21 cellular contexts compared by ENCODE assay signal in the genomic region with DNA sequence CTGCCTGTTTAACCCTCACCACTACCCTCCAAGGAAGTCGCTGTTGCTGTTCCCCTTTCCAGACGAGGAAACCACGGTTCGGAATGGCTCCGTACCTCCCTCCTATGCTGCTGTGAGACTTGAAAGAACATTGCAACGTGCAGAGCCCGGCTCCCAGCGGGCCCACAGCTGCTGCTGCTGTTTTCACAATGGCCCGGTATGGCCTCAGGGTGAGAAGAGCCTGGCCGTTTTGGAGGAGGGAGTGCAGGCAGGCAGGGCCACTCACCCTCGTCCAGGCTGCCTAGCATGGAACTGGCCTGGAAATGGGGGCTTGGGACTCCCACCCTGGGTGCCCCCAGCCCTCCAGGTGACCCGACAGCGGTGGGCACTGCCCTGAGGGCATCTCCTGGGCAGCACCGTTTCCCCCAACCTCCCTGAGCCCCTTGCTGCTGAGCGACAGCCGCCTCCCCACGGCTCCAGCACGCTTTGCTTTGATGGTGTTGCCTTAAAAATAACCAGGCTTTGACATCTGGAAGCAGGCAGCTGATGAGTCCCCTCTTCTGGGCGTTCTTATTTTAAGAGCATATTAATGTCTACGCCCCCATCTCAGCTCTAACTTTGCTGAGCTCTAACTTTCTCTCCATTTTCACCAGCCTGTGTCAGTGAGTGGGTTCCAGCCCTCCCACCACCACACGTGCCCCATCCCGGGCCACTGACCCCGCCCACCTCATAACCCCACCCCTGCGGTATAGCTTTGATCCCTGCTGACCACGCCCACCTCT.
DNase-seq lines count a peak whose midpoint lies in the region; ATAC-seq, FAIRE-seq and TF ChIP-seq lines count a peak whose summit lies in the region.
"Had no signal": no experiment of that assay in that cellular context is flagged by ENCODE, and none has a peak within 500 bp of the region (broad histone marks: within the 10 kb centered on the region; RNA-seq: fewer than 3 reads in every experiment).

No MANE protein-coding gene starts in this region.

- no peak overlapping the region for H2BK5ac ChIP-seq in H9 (ENCODE audit: insufficient read length, low read length)

- H3K9me3 ChIP-seq in BLaER1 (peaks cover 4% of the 10 kb centered on the region; the same call in 1 of the 2 replicates), H9 (ENCODE audit: control insufficient read depth, low read depth, low read length) (no peaks in the 10 kb centered on the region), kidney (ENCODE audit: control insufficient read depth in 1 of 2, low read length in 2 of 2) (no peaks in the 10 kb centered on the region)
- H3K9me3 ChIP-seq: psoas muscle had no signal

- no peak overlapping the region for H3K4me3 ChIP-seq in BLaER1
- H3K4me3 ChIP-seq in kidney (ENCODE audit: low read length in 2 of 2) = no peak overlapping the region
- H3K4me3 ChIP-seq: breast epithelium, lung, psoas muscle had no signal

- H4K91ac ChIP-seq in H9 (ENCODE audit: insufficient read length, low read depth, low read length) = no peak overlapping the region

- H3K36me3 Mint-ChIP-seq in H9 (ENCODE audit: insufficient read depth in 1 of 3, low read depth in 3 of 3) = peaks cover 0 to 6% (median 6%) of the 10 kb centered on the region in 3 experiments; a peak in 3 of 7 replicates
- H3K36me3 Mint-ChIP-seq: CD4-positive, CD25-positive, alpha-beta regulatory T cell had no signal

- peak overlapping the region; percentile 67 for H3K4me2 ChIP-seq in BLaER1
- H3K4me2 ChIP-seq in H9 (ENCODE audit: insufficient read depth, insufficient read length, low read length) = no peak overlapping the region

- no peaks in the 10 kb centered on the region for H3K79me2 ChIP-seq in H9 (ENCODE audit: insufficient read depth, low read length)

- H3K14ac ChIP-seq in H9 (ENCODE audit: insufficient read depth, low read length) = no peak overlapping the region

- no peak overlapping the region for H4K5ac ChIP-seq in H9 (ENCODE audit: insufficient read length, low read depth, low read length)

- no peaks in the 10 kb centered on the region for H3K23me2 ChIP-seq in H9 (ENCODE audit: insufficient read length, low read depth, low read length, poor library complexity, severe bottlenecking)

- FAIRE-seq in kidney (lab: Jason Lieb, UNC) = no peak
- FAIRE-seq: endothelial cell of umbilical vein had no signal

- no peak overlapping the region for H2BK120ac ChIP-seq in H9 (ENCODE audit: low read depth, low read length, poor library complexity, severe bottlenecking)

- no peak overlapping the region for H4K8ac ChIP-seq in H9 (replicated peaks; ENCODE audit: insufficient read length, low read depth, low read length)

- no peaks in the 10 kb centered on the region for H3K79me1 ChIP-seq in H9 (ENCODE audit: insufficient read depth, low read depth, low read length, poor library complexity, severe bottlenecking)

- H3K23ac ChIP-seq in H9 (ENCODE audit: insufficient read length, low read depth, low read length) = no peak overlapping the region

- H3K9me3 Mint-ChIP-seq in H9 = peaks cover 0 to 13% of the 10 kb centered on the region in 2 experiments; a peak in 2 of 5 replicates
- H3K9me3 Mint-ChIP-seq: activated naive CD4-positive, alpha-beta T cell treated with anti-CD3 and anti-CD28 coated beads for 36 hours; neural crest cell had no signal

- DNase-seq in H9 (peak; percentile 74), ecto neural progenitor cell (ENCODE audit: low spot score) (peak; percentile 76), kidney (peak; percentile 56), NCI-H226 (no peak)
- DNase-seq: amniotic stem cell, cortex of kidney, DMS153, GDM1, substantia nigra, SW 1271 had no signal

- H4K20me1 ChIP-seq in BLaER1 (no peaks in the 10 kb centered on the region), H9 (ENCODE audit: control insufficient read depth, insufficient read depth, insufficient read length) (no peaks in the 10 kb centered on the region)

- H3K18ac ChIP-seq in H9 (ENCODE audit: insufficient read length, low read depth, low read length) = no peak overlapping the region

- H3K4me1 Mint-ChIP-seq in H9 = peaks cover 26 to 44% of the 10 kb centered on the region in 2 experiments

- peak overlapping the region in 1 of 2 experiments; percentile 67; a peak in 3 of 5 replicates for H3K4me3 Mint-ChIP-seq in H9
- H3K4me3 Mint-ChIP-seq: activated naive CD4-positive, alpha-beta T cell treated with anti-CD3 and anti-CD28 coated beads for 36 hours; activated T-cell treated with anti-CD3 and anti-CD28 coated beads, Interleukin-2, amount 50 U/mL, for 72 hours; CD4-positive, CD25-positive, alpha-beta regulatory T cell; neural crest cell had no signal

- peaks cover 47% of the 10 kb centered on the region for H3K4me1 ChIP-seq in BLaER1
- peaks cover 5% of the 10 kb centered on the region; the same call in 1 of the 2 replicates for H3K4me1 ChIP-seq in H9 (ENCODE audit: insufficient read depth, low read length)
- peaks cover 0 to 3% of the 10 kb centered on the region in 2 donors for H3K4me1 ChIP-seq in kidney (ENCODE audit: control insufficient read depth in 1 of 2, insufficient read depth in 1 of 2, low read depth in 1 of 2, low read length in 2 of 2)
- H3K4me1 ChIP-seq: breast epithelium, psoas muscle had no signal

- ATAC-seq in GM18909 (IDR thresholded peaks at IDR 0.05; ENCODE audit: poor library complexity, unreplicated experiment) (no peak), HG02981 (IDR thresholded peaks at IDR 0.05; ENCODE audit: unreplicated experiment) (no peak)
- ATAC-seq: psoas muscle had no signal

- no peak overlapping the region for H2BK12ac ChIP-seq in H9 (ENCODE audit: insufficient read length, low read depth, low read length)

- H2BK20ac ChIP-seq in H9 (ENCODE audit: low read depth, low read length, poor library complexity, severe bottlenecking) = no peak overlapping the region

- H3K36me3 ChIP-seq in BLaER1 (no peaks in the 10 kb centered on the region), kidney (ENCODE audit: control insufficient read depth in 1 of 2, insufficient read depth in 2 of 2, low read length in 2 of 2) (no peaks in the 10 kb centered on the region)
- H3K36me3 ChIP-seq: breast epithelium had no signal

- no peak overlapping the region for H3K4ac ChIP-seq in H9 (ENCODE audit: low read depth, low read length)

- WGBS in H9 (ENCODE audit: extremely low coverage, insufficient read length, low lambda C conversion rate) = no CpG with 5 or more reads among the region's 25 CpGs

- H3K27ac Mint-ChIP-seq in H9 = no peak overlapping the region
- H3K27ac Mint-ChIP-seq: activated naive CD4-positive, alpha-beta T cell treated with anti-CD3 and anti-CD28 coated beads for 36 hours; activated T-cell treated with anti-CD3 and anti-CD28 coated beads, Interleukin-2, amount 50 U/mL, for 72 hours; CD4-positive, CD25-positive, alpha-beta regulatory T cell had no signal

- H3K9ac ChIP-seq in BLaER1 (no peak overlapping the region), H9 (ENCODE audit: extremely low read depth, insufficient read length, low read length) (no peak overlapping the region), kidney (ENCODE audit: low read length in 2 of 2) (no peak overlapping the region)

- H2BK15ac ChIP-seq in H9 (ENCODE audit: low read depth, low read length) = no peak overlapping the region

- H2AFZ ChIP-seq in H9 (ENCODE audit: low read length) = no peak overlapping the region

- H3T11ph ChIP-seq in H9 (ENCODE audit: low read length) = no peak overlapping the region

- H3K27me3 ChIP-seq in BLaER1 (peaks cover 8% of the 10 kb centered on the region; the same call in 1 of the 2 replicates), H9 (ENCODE audit: insufficient read depth, low read length) (no peaks in the 10 kb centered on the region; the same call in 1 of the 2 replicates)

- intact Hi-C loops in kidney (cut with DNase I) = no loop called here

- no peak overlapping the region for H3K56ac ChIP-seq in H9 (ENCODE audit: insufficient read length, low read depth, low read length)

- H3K27ac ChIP-seq in BLaER1 (no peak overlapping the region), H9 (ENCODE audit: insufficient read length, low read depth, low read length) (no peak overlapping the region), kidney (ENCODE audit: low read depth in 2 of 2, low read length in 2 of 2) (no peak overlapping the region)
- H3K27ac ChIP-seq: breast epithelium, psoas muscle had no signal

- peaks cover 53% of the 10 kb centered on the region for H3K27me3 Mint-ChIP-seq in H9 (ENCODE audit: low read depth)
- H3K27me3 Mint-ChIP-seq: CD4-positive, CD25-positive, alpha-beta regulatory T cell had no signal

- TF ChIP-seq CTCF in H9 (conservative IDR thresholded peaks at IDR 0.05) (no peak), kidney (IDR thresholded peaks at IDR 0.05; ENCODE audit: borderline replicate concordance, extremely low read depth, insufficient read depth) (no peak)

- H2AK5ac ChIP-seq in H9 (ENCODE audit: insufficient read length, low read length) = no peak overlapping the region
